13 cellular contexts compared by ENCODE assay signal in the genomic region with DNA sequence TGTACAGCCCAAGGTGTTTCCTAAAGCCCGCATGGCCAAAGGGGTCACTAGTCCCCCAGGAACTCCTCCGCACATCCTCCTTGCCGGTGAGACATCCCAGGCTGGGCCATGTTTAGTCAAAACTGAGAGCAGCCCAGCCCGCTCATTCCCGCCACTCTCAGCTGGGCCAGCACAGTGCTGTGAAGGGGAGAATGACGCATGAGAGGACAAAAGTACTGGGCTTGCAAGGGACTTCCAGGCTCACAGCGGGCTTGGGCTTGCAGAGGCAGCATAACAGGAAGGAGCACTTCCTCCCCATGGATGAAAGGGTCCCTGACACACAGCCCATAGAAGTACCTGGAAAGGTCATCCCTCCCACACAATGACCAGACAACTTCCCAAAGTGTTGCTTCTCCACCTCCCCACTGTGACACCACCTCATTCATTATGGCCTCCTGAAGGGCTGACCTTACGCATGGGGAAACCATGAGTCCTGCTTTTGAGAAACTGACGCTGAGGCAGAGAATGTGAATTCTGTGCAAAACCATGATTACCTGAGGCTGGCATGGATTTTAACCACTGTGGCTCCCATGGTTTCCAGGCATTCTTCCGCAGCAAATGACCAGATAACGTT. TPM values are rescaled to one million over a fixed set of nuclear protein-coding genes. Genes with fewer than 3 reads are reported as not detected.
A peak's percentile ranks its signal among the peaks of the same experiment; 100 is the strongest.
DNase-seq lines count a peak whose midpoint lies in the region; ATAC-seq and TF ChIP-seq lines count a peak whose summit lies in the region.
"Had no signal": no experiment of that assay in that cellular context is flagged by ENCODE, and none has a peak within 500 bp of the region (broad histone marks: within the 10 kb centered on the region; RNA-seq: fewer than 3 reads in every experiment).

No MANE protein-coding gene starts in this region.

- peak; percentile 25 for ATAC-seq in body of pancreas
- peak; percentile 67 for ATAC-seq in left lobe of liver
- no peak for ATAC-seq in GM21528 (IDR thresholded peaks at IDR 0.05; ENCODE audit: low FRiP score, unreplicated experiment)
- ATAC-seq in HG02885 (IDR thresholded peaks at IDR 0.05; ENCODE audit: poor library complexity, unreplicated experiment): no peak
- ATAC-seq: HCT116 had no signal

- no peak for TF ChIP-seq EP300 in esophagus muscularis mucosa (IDR thresholded peaks at IDR 0.05)

- H3K4me1 ChIP-seq in body of pancreas: peaks cover 13% of the 10 kb centered on the region
- peaks cover 7 to 54% (median 13%) of the 10 kb centered on the region in 5 donors for H3K4me1 ChIP-seq in subcutaneous abdominal adipose tissue (ENCODE audit: control insufficient read depth in 5 of 5, insufficient read depth in 5 of 5, low read length in 5 of 5)
- peaks cover 0 to 11% (median 11%) of the 10 kb centered on the region in 4 donors for H3K4me1 ChIP-seq in esophagus muscularis mucosa
- H3K4me1 ChIP-seq: breast epithelium had no signal

- H3K9ac ChIP-seq in subcutaneous abdominal adipose tissue (ENCODE audit: low read length in 5 of 5): no peak overlapping the region
- H3K9ac ChIP-seq: KMS-11, neural progenitor cell had no signal

- H3K9me3 Mint-ChIP-seq in activated CD4-positive, alpha-beta memory T cell treated with anti-CD3 and anti-CD28 coated beads for 36 hours: no peaks in the 10 kb centered on the region
- no peaks in the 10 kb centered on the region for H3K9me3 Mint-ChIP-seq in activated CD4-positive, alpha-beta memory T cell treated with anti-CD3 and anti-CD28 coated beads, Interleukin-2, amount 10 ng/mL, durations not matched to agents 7 days and 5 days
- H3K9me3 Mint-ChIP-seq: neural progenitor cell had no signal

- no peak overlapping the region for H3K4me3 ChIP-seq in body of pancreas
- no peak overlapping the region for H3K4me3 ChIP-seq in subcutaneous abdominal adipose tissue (ENCODE audit: low read depth in 1 of 5, low read length in 5 of 5)
- no peak overlapping the region for H3K4me3 ChIP-seq in esophagus muscularis mucosa
- H3K4me3 ChIP-seq: breast epithelium, neural progenitor cell had no signal

- H3K36me3 ChIP-seq in body of pancreas (replicated peaks in 1 of 2; ENCODE audit: insufficient read depth in 1 of 2, low read depth in 2 of 2): no peaks in the 10 kb centered on the region
- H3K36me3 ChIP-seq in subcutaneous abdominal adipose tissue (ENCODE audit: control insufficient read depth in 5 of 5, insufficient read depth in 5 of 5, low read length in 5 of 5): no peaks in the 10 kb centered on the region
- no peaks in the 10 kb centered on the region for H3K36me3 ChIP-seq in esophagus muscularis mucosa
- H3K36me3 ChIP-seq: breast epithelium, neural progenitor cell had no signal

- H3K27ac Mint-ChIP-seq in activated CD4-positive, alpha-beta memory T cell treated with anti-CD3 and anti-CD28 coated beads for 36 hours: no peak overlapping the region
- no peak overlapping the region for H3K27ac Mint-ChIP-seq in activated CD4-positive, alpha-beta memory T cell treated with anti-CD3 and anti-CD28 coated beads, Interleukin-2, amount 10 ng/mL, durations not matched to agents 7 days and 5 days
- H3K27ac Mint-ChIP-seq: neural progenitor cell had no signal

- H3K27ac ChIP-seq in body of pancreas: no peak overlapping the region
- peak overlapping the region; percentile 74 for H3K27ac ChIP-seq in subcutaneous abdominal adipose tissue (ENCODE audit: low read depth, low read length)
- peak overlapping the region in 2 of 4 donors; percentile 31 to 44 for H3K27ac ChIP-seq in esophagus muscularis mucosa (replicated peaks in 1 of 4)
- H3K27ac ChIP-seq: KMS-11, neural progenitor cell had no signal

- TF ChIP-seq POLR2A in body of pancreas (IDR thresholded peaks at IDR 0.05): no peak
- no peak for TF ChIP-seq POLR2A in esophagus muscularis mucosa (IDR thresholded peaks at IDR 0.05; ENCODE audit: low read depth)

- H3K36me3 Mint-ChIP-seq in activated CD4-positive, alpha-beta memory T cell treated with anti-CD3 and anti-CD28 coated beads for 36 hours: no peaks in the 10 kb centered on the region
- no peaks in the 10 kb centered on the region for H3K36me3 Mint-ChIP-seq in activated CD4-positive, alpha-beta memory T cell treated with anti-CD3 and anti-CD28 coated beads, Interleukin-2, amount 10 ng/mL, durations not matched to agents 7 days and 5 days (ENCODE audit: low read depth)
- H3K36me3 Mint-ChIP-seq: neural progenitor cell had no signal

- H3K27me3 ChIP-seq in body of pancreas: no peaks in the 10 kb centered on the region
- no peaks in the 10 kb centered on the region for H3K27me3 ChIP-seq in subcutaneous abdominal adipose tissue (ENCODE audit: control insufficient read depth in 5 of 5, insufficient read depth in 4 of 5, low read length in 5 of 5)
- H3K27me3 ChIP-seq in esophagus muscularis mucosa: no peaks in the 10 kb centered on the region
- H3K27me3 ChIP-seq: breast epithelium, neural progenitor cell had no signal

- no peaks in the 10 kb centered on the region for H3K9me3 ChIP-seq in body of pancreas
- no peaks in the 10 kb centered on the region for H3K9me3 ChIP-seq in subcutaneous abdominal adipose tissue (ENCODE audit: control insufficient read depth in 5 of 5, low read length in 5 of 5)
- H3K9me3 ChIP-seq in esophagus muscularis mucosa: no peaks in the 10 kb centered on the region
- H3K9me3 ChIP-seq: breast epithelium had no signal

- H3K4me1 Mint-ChIP-seq in activated CD4-positive, alpha-beta memory T cell treated with anti-CD3 and anti-CD28 coated beads for 36 hours (ENCODE audit: low read depth): peaks cover 9% of the 10 kb centered on the region
- H3K4me1 Mint-ChIP-seq in activated CD4-positive, alpha-beta memory T cell treated with anti-CD3 and anti-CD28 coated beads, Interleukin-2, amount 10 ng/mL, durations not matched to agents 7 days and 5 days: peaks cover 1% of the 10 kb centered on the region

- CTCF ChIA-PET in activated CD4-positive, alpha-beta memory T cell treated with anti-CD3 and anti-CD28 coated beads for 36 hours (lab: Charles Lee): no interaction called here
- CTCF ChIA-PET in activated CD4-positive, alpha-beta memory T cell treated with anti-CD3 and anti-CD28 coated beads, Interleukin-2, amount 10 ng/mL, durations not matched to agents 7 days and 5 days (lab: Charles Lee): no interaction called here

- DNase-seq in activated CD4-positive, alpha-beta memory T cell treated with anti-CD3 and anti-CD28 coated beads for 36 hours: peak; percentile 55
- DNase-seq in activated CD4-positive, alpha-beta memory T cell treated with anti-CD3 and anti-CD28 coated beads, Interleukin-2, amount 10 ng/mL, durations not matched to agents 7 days and 5 days: no peak
- no peak for DNase-seq in body of pancreas
- DNase-seq in left lobe of liver (ENCODE audit: low spot score): no peak
- no peak for DNase-seq in esophagus muscularis mucosa (ENCODE audit: extremely low spot score)
- DNase-seq: NCI-H2107 had no signal

- POLR2A ChIA-PET in activated CD4-positive, alpha-beta memory T cell treated with anti-CD3 and anti-CD28 coated beads for 36 hours (lab: Charles Lee): no interaction called here
- POLR2A ChIA-PET in activated CD4-positive, alpha-beta memory T cell treated with anti-CD3 and anti-CD28 coated beads, Interleukin-2, amount 10 ng/mL, durations not matched to agents 7 days and 5 days (lab: Charles Lee): no interaction called here

- no peaks in the 10 kb centered on the region for H3K27me3 Mint-ChIP-seq in activated CD4-positive, alpha-beta memory T cell treated with anti-CD3 and anti-CD28 coated beads for 36 hours
- no peaks in the 10 kb centered on the region for H3K27me3 Mint-ChIP-seq in activated CD4-positive, alpha-beta memory T cell treated with anti-CD3 and anti-CD28 coated beads, Interleukin-2, amount 10 ng/mL, durations not matched to agents 7 days and 5 days

- TF ChIP-seq CTCF in body of pancreas (IDR thresholded peaks at IDR 0.05) (no peak), esophagus muscularis mucosa (IDR thresholded peaks at IDR 0.05) (no peak)

- WGBS in body of pancreas, 2 donors: 84 to 89% methylated on average over 10 to 11 of the region's 11 CpGs
- WGBS in esophagus muscularis mucosa: 71% methylated on average over 9 of the region's 11 CpGs

- intact Hi-C loops in activated CD4-positive, alpha-beta memory T cell treated with anti-CD3 and anti-CD28 coated beads for 36 hours (cut with micrococcal nuclease): no loop called here
- intact Hi-C loops in body of pancreas (cut with DNase I) (no loop called here), esophagus muscularis mucosa (cut with DNase I) (no loop called here)

- H3K4me3 Mint-ChIP-seq in activated CD4-positive, alpha-beta memory T cell treated with anti-CD3 and anti-CD28 coated beads for 36 hours: no peak overlapping the region
- H3K4me3 Mint-ChIP-seq in activated CD4-positive, alpha-beta memory T cell treated with anti-CD3 and anti-CD28 coated beads, Interleukin-2, amount 10 ng/mL, durations not matched to agents 7 days and 5 days: no peak overlapping the region
- H3K4me3 Mint-ChIP-seq: neural progenitor cell had no signal

RNA-seq across cellular contexts. Expression of gene ETS1, which starts 19.1 kb away (rescaled TPM):
- total RNA-seq in activated CD4-positive, alpha-beta memory T cell treated with anti-CD3 and anti-CD28 coated beads for 36 hours: 100 to 1,000 TPM; 436 to 444 TPM
- 100 to 1,000 TPM; 572 to 584 TPM for total RNA-seq in activated CD4-positive, alpha-beta memory T cell treated with anti-CD3 and anti-CD28 coated beads, Interleukin-2, amount 10 ng/mL, durations not matched to agents 7 days and 5 days
- 10 to 100 TPM; 20.0 to 22.7 TPM for total RNA-seq in body of pancreas
- 20.2 TPM for total RNA-seq in left lobe of liver
- 10 to 100 TPM; 39.5 to 74.4 (median 59.7) TPM for total RNA-seq in esophagus muscularis mucosa

Comparison
In these comparisons a context has a peak if more than half of its experiments do, and no peak if none do; other contexts are left out.
1. ATAC-seq: peak in body of pancreas (single experiment) and left lobe of liver (single experiment); none in GM21528 (single experiment) and HG02885 (single experiment).
2. RNA of gene ETS1, which starts 19.1 kb away (total RNA-seq): 572 to 584 TPM in activated CD4-positive, alpha-beta memory T cell treated with anti-CD3 and anti-CD28 coated beads, Interleukin-2, amount 10 ng/mL, durations not matched to agents 7 days and 5 days and 436 to 444 TPM in activated CD4-positive, alpha-beta memory T cell treated with anti-CD3 and anti-CD28 coated beads for 36 hours; 39.5 to 74.4 TPM in esophagus muscularis mucosa, 20.0 to 22.7 TPM in body of pancreas and 20.2 TPM in left lobe of liver (single experiment); every median in the first group is over 4 times any median in the second.